In the genomic region with DNA sequence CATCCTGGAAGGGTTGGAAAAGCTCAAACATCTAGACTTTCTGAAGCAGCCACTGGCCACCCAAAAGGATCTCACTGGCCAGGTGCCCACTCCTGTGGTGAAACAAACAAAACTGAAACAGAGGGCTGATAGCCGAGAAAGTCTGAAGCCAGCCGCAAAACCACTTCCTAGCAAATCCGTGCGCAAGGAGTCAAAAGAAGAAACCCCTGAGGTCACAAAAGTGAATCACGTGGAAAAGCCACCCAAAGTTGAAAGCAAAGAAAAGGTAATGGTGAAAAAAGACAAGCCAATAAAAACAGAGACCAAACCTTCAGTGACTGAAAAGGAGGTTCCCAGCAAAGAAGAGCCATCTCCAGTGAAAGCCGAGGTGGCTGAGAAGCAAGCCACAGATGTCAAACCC, we compare ENCODE assay signal across 9 cellular contexts.
DNase-seq lines count a peak whose midpoint lies in the region; ATAC-seq, FAIRE-seq and TF ChIP-seq lines count a peak whose summit lies in the region.
"Had no signal": no experiment of that assay in that cellular context is flagged by ENCODE, and none has a peak within 500 bp of the region (broad histone marks: within the 10 kb centered on the region; RNA-seq: fewer than 3 reads in every experiment).

No MANE protein-coding gene starts in this region.

- FAIRE-seq in GM19239 (lab: Jason Lieb, UNC) = peak; percentile 97

- H3K4me1 ChIP-seq in CD4-positive, alpha-beta memory T cell (ENCODE audit: insufficient read depth, low read length) = peaks cover 12% of the 10 kb centered on the region
- H3K4me1 ChIP-seq in OCI-LY7 (ENCODE audit: insufficient read depth, low read length, poor library complexity, severe bottlenecking) = peaks cover 8% of the 10 kb centered on the region
- H3K4me1 ChIP-seq in heart right ventricle = peaks cover 0 to 11% (median 0%) of the 10 kb centered on the region in 9 donors

- no peaks in the 10 kb centered on the region for H3K9me2 ChIP-seq in OCI-LY7 (ENCODE audit: insufficient read depth, low read length)

- H3K4me3 Mint-ChIP-seq in CD4-positive, alpha-beta memory T cell = peak overlapping the region in 7 of 8 donors; percentile 5 to 65 (median 51)
- peak overlapping the region; percentile 42 to 67 for H3K4me3 Mint-ChIP-seq in activated T-cell treated with anti-CD3 and anti-CD28 coated beads, Interleukin-2, amount 50 U/mL, for 72 hours
- H3K4me3 Mint-ChIP-seq in CD14-positive monocyte = no peak overlapping the region

- CTCF ChIA-PET in CD4-positive, alpha-beta memory T cell (lab: Charles Lee; ENCODE audit: partially characterized antibody) = no interaction called here
- CTCF ChIA-PET in RWPE1 (lab: Yijun Ruan, JAX) = interaction anchor here (0.6 to 0.7 kb wide), 2 partner anchors 204 to 888 kb away, joined by 3 read pairs; no protein-coding TSS in a partner anchor
- CTCF ChIA-PET in OCI-LY7 (lab: Charles Lee; ENCODE audit: unreplicated experiment) = no interaction called here

- WGBS in heart right ventricle, 2 donors = 95 to 99% methylated on average over 6 of the region's 6 CpGs

- no peak overlapping the region for H3K4me2 ChIP-seq in OCI-LY7 (ENCODE audit: low read length)

- no peaks in the 10 kb centered on the region for H3K79me2 ChIP-seq in OCI-LY7 (ENCODE audit: insufficient read depth, low read depth, low read length)

- H4K20me1 ChIP-seq in OCI-LY7 (ENCODE audit: insufficient read depth, low read length) = no peaks in the 10 kb centered on the region

- no TSS peak for BruUV-seq in OCI-LY7 (replicated peaks; lab: Mats Ljungman, UMichigan)

- H3K9me3 ChIP-seq in CD4-positive, alpha-beta memory T cell (ENCODE audit: control insufficient read depth in 1 of 2, low read length in 2 of 2) = no peaks in the 10 kb centered on the region
- H3K9me3 ChIP-seq in OCI-LY7 (ENCODE audit: low read length) (no peaks in the 10 kb centered on the region), heart right ventricle (no peaks in the 10 kb centered on the region)

- DNase-seq in CD4-positive, alpha-beta memory T cell = peak; percentile 42 to 55 (median 50)
- DNase-seq in GM19239 (ENCODE audit: insufficient read length, low spot score) = peak; percentile 54
- peak; percentile 58 to 71 for DNase-seq in activated T-cell treated with anti-CD3 and anti-CD28 coated beads, Interleukin-2, amount 50 U/mL, for 72 hours
- DNase-seq in CD14-positive monocyte (ENCODE audit: low spot score) = no peak
- no peak for DNase-seq in RWPE1 (ENCODE audit: low spot score)
- DNase-seq in OCI-LY7 (ENCODE audit: low spot score) = no peak
- DNase-seq in heart right ventricle = no peak
- DNase-seq: NCI-H187 had no signal

- no peak overlapping the region for H3K27ac ChIP-seq in CD4-positive, alpha-beta memory T cell (ENCODE audit: low read depth, low read length)
- H3K27ac ChIP-seq in RWPE1 (no peak overlapping the region), OCI-LY7 (ENCODE audit: low read depth, low read length, poor library complexity, severe bottlenecking) (no peak overlapping the region), heart right ventricle (no peak overlapping the region)

- intact Hi-C loops in CD4-positive, alpha-beta memory T cell (cut with micrococcal nuclease) = no loop called here
- intact Hi-C loops in CD14-positive monocyte (cut with micrococcal nuclease) = no loop called here
- intact Hi-C loops in OCI-LY7 (cut with micrococcal nuclease; ENCODE audit: unreplicated experiment) = loop anchor here (5.0 kb wide), 1 partner anchor 52 kb away; no protein-coding TSS in a partner anchor
- intact Hi-C loops in heart right ventricle (cut with DNase I) = loop anchor here in 1 of 10 donors (10.0 kb wide), 1 partner anchor 60 kb away; no protein-coding TSS in a partner anchor

- H3K27ac Mint-ChIP-seq in CD4-positive, alpha-beta memory T cell = peak overlapping the region in 5 of 7 donors; percentile 26 to 55 (median 47)
- H3K27ac Mint-ChIP-seq in activated T-cell treated with anti-CD3 and anti-CD28 coated beads, Interleukin-2, amount 50 U/mL, for 72 hours = peak overlapping the region; percentile 23
- H3K27ac Mint-ChIP-seq in CD14-positive monocyte = no peak overlapping the region

- no peak overlapping the region for H3K4me3 ChIP-seq in CD4-positive, alpha-beta memory T cell (ENCODE audit: low read length in 2 of 2)
- H3K4me3 ChIP-seq in OCI-LY7 (ENCODE audit: low read depth, low read length, poor library complexity, severe bottlenecking) (no peak overlapping the region), heart right ventricle (no peak overlapping the region)

- POLR2A ChIA-PET in CD4-positive, alpha-beta memory T cell (lab: Charles Lee; ENCODE audit: partially characterized antibody) = no interaction called here
- POLR2A ChIA-PET in RWPE1 (lab: Yijun Ruan, JAX; ENCODE audit: low non-redundant PET) (no interaction called here), OCI-LY7 (lab: Charles Lee) (no interaction called here)

- H3K9me3 Mint-ChIP-seq in CD4-positive, alpha-beta memory T cell = peaks cover 0 to 8% (median 0%) of the 10 kb centered on the region in 8 donors
- H3K9me3 Mint-ChIP-seq in activated T-cell treated with anti-CD3 and anti-CD28 coated beads, Interleukin-2, amount 50 U/mL, for 72 hours = peaks cover 6 to 9% of the 10 kb centered on the region in 2 donors
- H3K9me3 Mint-ChIP-seq in CD14-positive monocyte = peaks cover 3 to 16% (median 7%) of the 10 kb centered on the region in 7 donors

- peak; percentile 93 for ATAC-seq in HG03066 (IDR thresholded peaks at IDR 0.05; ENCODE audit: low read depth, unreplicated experiment)
- peak; percentile 76 to 78 for ATAC-seq in activated T-cell treated with anti-CD3 and anti-CD28 coated beads, Interleukin-2, amount 50 U/mL, for 72 hours (replicated peaks in 1 of 2)
- ATAC-seq in heart right ventricle = no peak

- H3K4me1 Mint-ChIP-seq in CD4-positive, alpha-beta memory T cell = peaks cover 7 to 17% (median 14%) of the 10 kb centered on the region in 4 donors
- H3K4me1 Mint-ChIP-seq in activated T-cell treated with anti-CD3 and anti-CD28 coated beads, Interleukin-2, amount 50 U/mL, for 72 hours (ENCODE audit: low read depth) = peaks cover 12% of the 10 kb centered on the region
- H3K4me1 Mint-ChIP-seq in CD14-positive monocyte = peaks cover 8% of the 10 kb centered on the region

- H3K36me3 Mint-ChIP-seq in CD4-positive, alpha-beta memory T cell = no peaks in the 10 kb centered on the region
- peaks cover 7 to 13% of the 10 kb centered on the region in 2 donors for H3K36me3 Mint-ChIP-seq in activated T-cell treated with anti-CD3 and anti-CD28 coated beads, Interleukin-2, amount 50 U/mL, for 72 hours (ENCODE audit: insufficient read depth in 2 of 2)
- no peaks in the 10 kb centered on the region for H3K36me3 Mint-ChIP-seq in CD14-positive monocyte

- H2AFZ ChIP-seq in OCI-LY7 (ENCODE audit: low read length) = no peak overlapping the region

- H3K36me3 ChIP-seq in CD4-positive, alpha-beta memory T cell (ENCODE audit: insufficient read depth, low read length) = no peaks in the 10 kb centered on the region
- H3K36me3 ChIP-seq in OCI-LY7 (ENCODE audit: insufficient read depth, low read length) (no peaks in the 10 kb centered on the region), heart right ventricle (peaks cover 0 to 89% (median 34%) of the 10 kb centered on the region in 9 donors)

- TF ChIP-seq CTCF in CD14-positive monocyte (IDR thresholded peaks at IDR 0.05) (no peak), RWPE1 (conservative IDR thresholded peaks at IDR 0.05; ENCODE audit: low read depth) (no peak), OCI-LY7 (conservative IDR thresholded peaks at IDR 0.05; ENCODE audit: low read length) (no peak), heart right ventricle (IDR thresholded peaks at IDR 0.05) (no peak)

- no peaks in the 10 kb centered on the region for H3K27me3 ChIP-seq in CD4-positive, alpha-beta memory T cell (ENCODE audit: insufficient read depth, low read length)
- no peaks in the 10 kb centered on the region for H3K27me3 ChIP-seq in heart right ventricle

- H3K27me3 Mint-ChIP-seq in CD4-positive, alpha-beta memory T cell = peaks cover 30 to 37% of the 10 kb centered on the region in 2 donors
- H3K27me3 Mint-ChIP-seq in activated T-cell treated with anti-CD3 and anti-CD28 coated beads, Interleukin-2, amount 50 U/mL, for 72 hours (ENCODE audit: low read depth) = peaks cover 82% of the 10 kb centered on the region
- peaks cover 3 to 17% (median 11%) of the 10 kb centered on the region in 3 donors for H3K27me3 Mint-ChIP-seq in CD14-positive monocyte (ENCODE audit: low read depth in 3 of 3)

Comparison
In these comparisons a context has a peak if more than half of its experiments do, and no peak if none do; other contexts are left out.
1. DNase-seq: peak in CD4-positive, alpha-beta memory T cell (5 of 5), GM19239 (single experiment) and activated T-cell treated with anti-CD3 and anti-CD28 coated beads, Interleukin-2, amount 50 U/mL, for 72 hours (2 of 2); none in CD14-positive monocyte (single experiment), RWPE1 (single experiment), OCI-LY7 (single experiment) and heart right ventricle (0 of 2).
2. H3K27ac Mint-ChIP-seq: peak in CD4-positive, alpha-beta memory T cell (5 of 7) and activated T-cell treated with anti-CD3 and anti-CD28 coated beads, Interleukin-2, amount 50 U/mL, for 72 hours (single experiment); none in CD14-positive monocyte (0 of 7).
3. H3K4me3 Mint-ChIP-seq: peak in CD4-positive, alpha-beta memory T cell (7 of 8) and activated T-cell treated with anti-CD3 and anti-CD28 coated beads, Interleukin-2, amount 50 U/mL, for 72 hours (2 of 2); none in CD14-positive monocyte (0 of 2).
4. ATAC-seq: peak in HG03066 (single experiment) and activated T-cell treated with anti-CD3 and anti-CD28 coated beads, Interleukin-2, amount 50 U/mL, for 72 hours (2 of 2); none in heart right ventricle (0 of 8).